Comparison of ENCODE assay signal across 7 cellular contexts in genomic region chr12:101670007-101670671, GRCh38. TPM values are rescaled to one million over a fixed set of nuclear protein-coding genes. Genes with fewer than 3 reads are reported as not detected.
DNase-seq lines count a peak whose midpoint lies in the region; ATAC-seq and TF ChIP-seq lines count a peak whose summit lies in the region.

No MANE protein-coding gene starts in this region.

- H3K27ac ChIP-seq in psoas muscle (no peak overlapping the region), prostate gland (no peak overlapping the region)

- H3K9me3 ChIP-seq in psoas muscle (no peaks in the 10 kb centered on the region), prostate gland (no peaks in the 10 kb centered on the region)

- peaks cover 14% of the 10 kb centered on the region for H3K27me3 Mint-ChIP-seq in activated CD4-positive, alpha-beta memory T cell treated with anti-CD3 and anti-CD28 coated beads, Interleukin-2, amount 10 ng/mL, durations not matched to agents 7 days and 5 days

- POLR2A ChIA-PET in activated CD4-positive, alpha-beta memory T cell treated with anti-CD3 and anti-CD28 coated beads, Interleukin-2, amount 10 ng/mL, durations not matched to agents 7 days and 5 days (lab: Charles Lee): no interaction called here

- CTCF ChIA-PET in activated CD4-positive, alpha-beta memory T cell treated with anti-CD3 and anti-CD28 coated beads, Interleukin-2, amount 10 ng/mL, durations not matched to agents 7 days and 5 days (lab: Charles Lee): no interaction called here

- no peak for TF ChIP-seq POLR2A in prostate gland (IDR thresholded peaks at IDR 0.05)

- H3K4me1 Mint-ChIP-seq in activated CD4-positive, alpha-beta memory T cell treated with anti-CD3 and anti-CD28 coated beads, Interleukin-2, amount 10 ng/mL, durations not matched to agents 7 days and 5 days: peaks cover 21% of the 10 kb centered on the region

- H3K9me3 Mint-ChIP-seq in activated CD4-positive, alpha-beta memory T cell treated with anti-CD3 and anti-CD28 coated beads, Interleukin-2, amount 10 ng/mL, durations not matched to agents 7 days and 5 days: no peaks in the 10 kb centered on the region

- TF ChIP-seq CTCF in GM06990 (IDR thresholded peaks at IDR 0.05; ENCODE audit: insufficient read depth, low read length, poor library complexity, severe bottlenecking) (peak; percentile 62), LNCAP (IDR thresholded peaks at IDR 0.05) (peak; percentile 48), psoas muscle (IDR thresholded peaks at IDR 0.05) (peak; percentile 33), prostate gland (IDR thresholded peaks at IDR 0.05) (peak in 2 of 4 experiments; percentile 32 to 44)

- no peaks in the 10 kb centered on the region for H3K36me3 Mint-ChIP-seq in activated CD4-positive, alpha-beta memory T cell treated with anti-CD3 and anti-CD28 coated beads, Interleukin-2, amount 10 ng/mL, durations not matched to agents 7 days and 5 days (ENCODE audit: low read depth)

- no peaks in the 10 kb centered on the region for H3K27me3 ChIP-seq in GM06990 (replicated peaks; ENCODE audit: control insufficient read depth, insufficient read depth, low read length)
- H3K27me3 ChIP-seq in psoas muscle (ENCODE audit: insufficient read depth in 3 of 3, low read length in 2 of 3): no peaks in the 10 kb centered on the region
- no peaks in the 10 kb centered on the region for H3K27me3 ChIP-seq in prostate gland (replicated peaks; ENCODE audit: insufficient read depth)

- peak; percentile 43 to 72 (median 63) for ATAC-seq in psoas muscle

- no peak overlapping the region for H3K27ac Mint-ChIP-seq in activated CD4-positive, alpha-beta memory T cell treated with anti-CD3 and anti-CD28 coated beads, Interleukin-2, amount 10 ng/mL, durations not matched to agents 7 days and 5 days

- DNase-seq in GM06990 (ENCODE audit: extremely low read depth, insufficient read length) (no peak), foreskin melanocyte (peak; percentile 61), psoas muscle (peak in 1 of 2 donors; percentile 15), prostate gland (ENCODE audit: low spot score) (no peak), NCI-H526 treated with DMSO at 0.1 percent for 48 hours (lab: John Stamatoyannopoulos, UW) (no peak)
- DNase-seq in activated CD4-positive, alpha-beta memory T cell treated with anti-CD3 and anti-CD28 coated beads, Interleukin-2, amount 10 ng/mL, durations not matched to agents 7 days and 5 days: peak; percentile 59

- 54 to 64% (median 55%) methylated on average over 6 of the region's 6 CpGs for WGBS in psoas muscle, 3 donors
- WGBS in prostate gland: 68% methylated on average over 6 of the region's 6 CpGs

- H3K4me3 ChIP-seq in GM06990 (replicated peaks; ENCODE audit: low read depth, low read length): no peak overlapping the region
- no peak overlapping the region for H3K4me3 ChIP-seq in psoas muscle
- no peak overlapping the region for H3K4me3 ChIP-seq in prostate gland

- H3K4me1 ChIP-seq in psoas muscle (peaks cover 7% of the 10 kb centered on the region), prostate gland (replicated peaks) (no peaks in the 10 kb centered on the region)

- no peaks in the 10 kb centered on the region for H3K36me3 ChIP-seq in GM06990 (ENCODE audit: control insufficient read depth, insufficient read depth, low read length)
- peaks cover 0 to 96% of the 10 kb centered on the region in 2 donors for H3K36me3 ChIP-seq in psoas muscle (ENCODE audit: insufficient read depth in 1 of 2, low read depth in 1 of 2)
- H3K36me3 ChIP-seq in prostate gland: no peaks in the 10 kb centered on the region

- no peak overlapping the region for H3K4me3 Mint-ChIP-seq in activated CD4-positive, alpha-beta memory T cell treated with anti-CD3 and anti-CD28 coated beads, Interleukin-2, amount 10 ng/mL, durations not matched to agents 7 days and 5 days

- intact Hi-C loops in psoas muscle (cut with DNase I): no loop called here
- intact Hi-C loops in prostate gland (cut with DNase I): no loop called here

RNA-seq across cellular contexts. Expression of gene CHPT1, which starts 27.3 kb away (rescaled TPM):
- 10 to 100 TPM; 17.0 to 17.3 TPM for total RNA-seq in activated CD4-positive, alpha-beta memory T cell treated with anti-CD3 and anti-CD28 coated beads, Interleukin-2, amount 10 ng/mL, durations not matched to agents 7 days and 5 days
- total RNA-seq in psoas muscle (10 to 100 TPM; 17.9 to 31.3 (median 20.7) TPM), prostate gland (100 to 1,000 TPM; 106 to 129 TPM)
- polyA plus RNA-seq in psoas muscle: 10 to 100 TPM; 20.7 to 38.9 (median 29.8) TPM

Comparison
In these comparisons a context has a peak if more than half of its experiments do, and no peak if none do; other contexts are left out.
1. DNase-seq: peak in activated CD4-positive, alpha-beta memory T cell treated with anti-CD3 and anti-CD28 coated beads, Interleukin-2, amount 10 ng/mL, durations not matched to agents 7 days and 5 days (single experiment) and foreskin melanocyte (single experiment); none in GM06990 (single experiment), prostate gland (single experiment) and NCI-H526 treated with DMSO at 0.1 percent for 48 hours (single experiment).